19 cellular contexts compared by ENCODE assay signal in the genomic region with DNA sequence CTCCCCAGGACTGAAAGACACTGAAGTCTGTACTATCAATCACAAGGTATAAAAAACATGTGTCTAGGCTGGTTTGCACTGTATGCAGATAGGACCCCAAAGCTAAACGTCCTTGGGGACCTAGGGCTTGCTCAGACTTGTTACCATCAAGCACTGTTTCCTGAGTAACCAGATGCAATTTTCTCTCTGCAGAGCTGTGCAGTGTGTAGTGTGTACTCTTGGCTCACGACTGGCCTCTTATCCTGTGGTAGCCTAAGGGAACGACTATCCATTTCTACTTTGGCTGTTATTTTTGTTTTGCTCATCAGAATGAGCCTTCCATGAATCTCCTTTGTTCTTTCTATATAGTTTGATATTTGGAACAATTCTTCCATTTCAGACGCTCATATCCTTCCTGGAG.
DNase-seq lines count a peak whose midpoint lies in the region; ATAC-seq and TF ChIP-seq lines count a peak whose summit lies in the region.
"Had no signal": no experiment of that assay in that cellular context is flagged by ENCODE, and none has a peak within 500 bp of the region (broad histone marks: within the 10 kb centered on the region; RNA-seq: fewer than 3 reads in every experiment).

No MANE protein-coding gene starts in this region.

- no peak overlapping the region for H3K9ac ChIP-seq in mammary epithelial cell (ENCODE audit: insufficient read depth, low read length)

- no peaks in the 10 kb centered on the region for H3K27me3 Mint-ChIP-seq in type B pancreatic cell
- H3K27me3 Mint-ChIP-seq in T-helper 2 cell treated with Interferon-gamma antibody and Interleukin-4, amounts not matched to agents 5 μg/mL and 100 μg/mL, for 36 hours (ENCODE audit: low read depth) = no peaks in the 10 kb centered on the region
- H3K27me3 Mint-ChIP-seq: activated CD4-positive, alpha-beta T cell treated with anti-CD3 and anti-CD28 coated beads for 36 hours; memory B cell had no signal

- dilution Hi-C loops in mammary epithelial cell (cut with HindIII; ENCODE audit: low sequenced_read_pairs) = no loop called here

- no peaks in the 10 kb centered on the region for H3K79me2 ChIP-seq in mammary epithelial cell (ENCODE audit: insufficient read depth, low read length)

- H2AFZ ChIP-seq in mammary epithelial cell (ENCODE audit: low read depth, low read length) = peak overlapping the region; percentile 56

- DNase-seq in mammary epithelial cell = peak; percentile 32
- no peak for DNase-seq in breast epithelium (ENCODE audit: low spot score in 2 of 2)
- peak; percentile 91 for DNase-seq in NCI-H345 (lab: John Stamatoyannopoulos, UW)
- DNase-seq in choroid plexus epithelial cell (ENCODE audit: low read depth) = peak; percentile 15
- DNase-seq in type B pancreatic cell (ENCODE audit: extremely low spot score, unreplicated experiment) = no peak
- no peak for DNase-seq in activated CD4-positive, alpha-beta T cell treated with anti-CD3 and anti-CD28 coated beads, Interleukin-2, amount 50 U/mL, for 48 hours
- DNase-seq in T-helper 2 cell treated with Interferon-gamma antibody and Interleukin-4, amounts not matched to agents 5 μg/mL and 100 μg/mL, for 36 hours (ENCODE audit: low spot score) = no peak
- DNase-seq: ACHN; activated CD4-positive, alpha-beta T cell treated with anti-CD3 and anti-CD28 coated beads for 36 hours; activated naive CD4-positive, alpha-beta T cell treated with anti-CD3 and anti-CD28 coated beads, Interleukin-2, amount 50 U/mL, for 16 hours; activated T-cell treated with anti-CD3 and anti-CD28 coated beads for 4 hours; brain microvascular endothelial cell; Caco-2; stimulated activated CD4-positive, alpha-beta T cell treated with anti-CD3 and anti-CD28 coated beads, Interleukin-4, amount 100 ng/mL, for 24 hours had no signal

- H3K9me3 ChIP-seq in mammary epithelial cell (replicated peaks; ENCODE audit: insufficient read depth, low read length) = no peaks in the 10 kb centered on the region
- H3K9me3 ChIP-seq in breast epithelium = no peaks in the 10 kb centered on the region
- H3K9me3 ChIP-seq: Caco-2, tibial nerve had no signal

- BruUV-seq in mammary epithelial cell (replicated peaks; lab: Mats Ljungman, UMichigan) = no TSS peak

- no peaks in the 10 kb centered on the region for H3K9me3 Mint-ChIP-seq in type B pancreatic cell
- no peaks in the 10 kb centered on the region for H3K9me3 Mint-ChIP-seq in T-helper 2 cell treated with Interferon-gamma antibody and Interleukin-4, amounts not matched to agents 5 μg/mL and 100 μg/mL, for 36 hours
- H3K9me3 Mint-ChIP-seq: T-helper 1 cell treated with Interleukin-12 subunit alpha and Interleukin-12 subunit beta and Interleukin-4 antibody, amounts not matched to agents 30 μg/mL and 1 μg/mL, for 36 hours had no signal

- no peak for TF ChIP-seq POLR2A in breast epithelium (IDR thresholded peaks at IDR 0.05)

- H3K36me3 Mint-ChIP-seq in type B pancreatic cell = peaks cover 3% of the 10 kb centered on the region
- no peaks in the 10 kb centered on the region for H3K36me3 Mint-ChIP-seq in T-helper 2 cell treated with Interferon-gamma antibody and Interleukin-4, amounts not matched to agents 5 μg/mL and 100 μg/mL, for 36 hours (ENCODE audit: low read depth)

- no peaks in the 10 kb centered on the region for H3K27me3 ChIP-seq in mammary epithelial cell (ENCODE audit: insufficient read depth, low read length)
- H3K27me3 ChIP-seq in breast epithelium = no peaks in the 10 kb centered on the region
- H3K27me3 ChIP-seq: brain microvascular endothelial cell, tibial nerve had no signal

- peak overlapping the region; percentile 67 for H3K4me2 ChIP-seq in mammary epithelial cell (ENCODE audit: insufficient read depth, low read depth, low read length)

- peaks cover 17% of the 10 kb centered on the region for H3K4me1 Mint-ChIP-seq in type B pancreatic cell (ENCODE audit: unreplicated experiment)
- H3K4me1 Mint-ChIP-seq in T-helper 2 cell treated with Interferon-gamma antibody and Interleukin-4, amounts not matched to agents 5 μg/mL and 100 μg/mL, for 36 hours (ENCODE audit: low read depth) = no peaks in the 10 kb centered on the region
- H3K4me1 Mint-ChIP-seq: activated CD4-positive, alpha-beta T cell treated with anti-CD3 and anti-CD28 coated beads for 36 hours had no signal

- no peaks in the 10 kb centered on the region for H4K20me1 ChIP-seq in mammary epithelial cell (ENCODE audit: insufficient read depth, low read length)

- peaks cover 16% of the 10 kb centered on the region for H3K4me1 ChIP-seq in mammary epithelial cell (ENCODE audit: insufficient read depth, low read length)
- no peaks in the 10 kb centered on the region for H3K4me1 ChIP-seq in breast epithelium
- H3K4me1 ChIP-seq: Caco-2, tibial nerve had no signal

- ATAC-seq in GM21723 (IDR thresholded peaks at IDR 0.05; ENCODE audit: unreplicated experiment) = no peak
- ATAC-seq: activated CD4-positive, alpha-beta T cell treated with anti-CD3 and anti-CD28 coated beads for 36 hours; sciatic nerve had no signal

- 2% methylated on average over 4 of the region's 4 CpGs for WGBS in mammary epithelial cell (ENCODE audit: low coverage, missing lambda C conversion rate)

- no peak overlapping the region for H3K27ac ChIP-seq in mammary epithelial cell (ENCODE audit: insufficient read depth, low read depth, low read length)
- no peak overlapping the region for H3K27ac ChIP-seq in breast epithelium
- H3K27ac ChIP-seq: brain microvascular endothelial cell, tibial nerve had no signal

- peak in 1 of 2 donors; percentile 17 for TF ChIP-seq CTCF in mammary epithelial cell (conservative IDR thresholded peaks at IDR 0.05 in 1 of 2, IDR thresholded peaks at IDR 0.05 in 1 of 2; ENCODE audit: extremely low read depth in 1 of 2, insufficient read depth in 1 of 2, low read depth in 1 of 2, low read length in 2 of 2)
- TF ChIP-seq CTCF in breast epithelium (IDR thresholded peaks at IDR 0.05) = no peak
- no peak for TF ChIP-seq CTCF in choroid plexus epithelial cell (conservative IDR thresholded peaks at IDR 0.05; ENCODE audit: low read depth, low read length)
- TF ChIP-seq CTCF in type B pancreatic cell (conservative IDR thresholded peaks at IDR 0.05) = peak; percentile 52

- intact Hi-C loops in mammary epithelial cell (cut with micrococcal nuclease) (no loop called here), breast epithelium (cut with DNase I; ENCODE audit: low total_unique reads) (no loop called here)

- H3K36me3 ChIP-seq in mammary epithelial cell (ENCODE audit: insufficient read depth, low read length) = no peaks in the 10 kb centered on the region
- H3K36me3 ChIP-seq in breast epithelium = no peaks in the 10 kb centered on the region
- H3K36me3 ChIP-seq: brain microvascular endothelial cell had no signal

- H3K27ac Mint-ChIP-seq in type B pancreatic cell = no peak overlapping the region
- H3K27ac Mint-ChIP-seq in T-helper 2 cell treated with Interferon-gamma antibody and Interleukin-4, amounts not matched to agents 5 μg/mL and 100 μg/mL, for 36 hours = no peak overlapping the region
- H3K27ac Mint-ChIP-seq: activated CD4-positive, alpha-beta T cell treated with anti-CD3 and anti-CD28 coated beads for 36 hours; memory B cell; T-helper 1 cell treated with Interleukin-12 subunit alpha and Interleukin-12 subunit beta and Interleukin-4 antibody, amounts not matched to agents 30 μg/mL and 1 μg/mL, for 36 hours had no signal

- H3K4me3 Mint-ChIP-seq in type B pancreatic cell = peak overlapping the region; percentile 6
- no peak overlapping the region for H3K4me3 Mint-ChIP-seq in T-helper 2 cell treated with Interferon-gamma antibody and Interleukin-4, amounts not matched to agents 5 μg/mL and 100 μg/mL, for 36 hours
- H3K4me3 Mint-ChIP-seq: activated CD4-positive, alpha-beta T cell treated with anti-CD3 and anti-CD28 coated beads for 36 hours; memory B cell; T-helper 1 cell treated with Interleukin-12 subunit alpha and Interleukin-12 subunit beta and Interleukin-4 antibody, amounts not matched to agents 30 μg/mL and 1 μg/mL, for 36 hours had no signal

- CTCF ChIA-PET in mammary epithelial cell (lab: Charles Lee; ENCODE audit: low non-redundant PET) = no interaction called here

- in situ Hi-C loops in mammary epithelial cell (cut with MboI; ENCODE audit: low sequenced_read_pairs in 2 of 2) = no loop called here

- H3K4me3 ChIP-seq in mammary epithelial cell (replicated peaks in 1 of 3; ENCODE audit: insufficient read depth in 1 of 3, low read depth in 2 of 3, low read length in 3 of 3) = no peak overlapping the region
- no peak overlapping the region for H3K4me3 ChIP-seq in breast epithelium
- H3K4me3 ChIP-seq in choroid plexus epithelial cell (ENCODE audit: low read depth, low read length) = no peak overlapping the region
- H3K4me3 ChIP-seq: tibial nerve had no signal

Comparison
In these comparisons a context has a peak if more than half of its experiments do, and no peak if none do; other contexts are left out.
1. DNase-seq: peak in mammary epithelial cell (single experiment), NCI-H345 (single experiment) and choroid plexus epithelial cell (single experiment); none in breast epithelium (0 of 2), type B pancreatic cell (single experiment), activated CD4-positive, alpha-beta T cell treated with anti-CD3 and anti-CD28 coated beads, Interleukin-2, amount 50 U/mL, for 48 hours (0 of 2) and T-helper 2 cell treated with Interferon-gamma antibody and Interleukin-4, amounts not matched to agents 5 μg/mL and 100 μg/mL, for 36 hours (single experiment).